ENCODE assay signal across 11 cellular contexts in genomic region chr6:35359744-35360348, GRCh38. TPM values are rescaled to one million over a fixed set of nuclear protein-coding genes. Genes with fewer than 3 reads are reported as not detected.
DNase-seq lines count a peak whose midpoint lies in the region; ATAC-seq and TF ChIP-seq lines count a peak whose summit lies in the region.
"Had no signal": no experiment of that assay in that cellular context is flagged by ENCODE, and none has a peak within 500 bp of the region (broad histone marks: within the 10 kb centered on the region; RNA-seq: fewer than 3 reads in every experiment).

No MANE protein-coding gene starts in this region.

- in situ Hi-C loops in GM13976 (cut with MboI; ENCODE audit: low sequenced_read_pairs, unreplicated experiment) = no loop called here

- ATAC-seq in activated CD4-positive, CD25-positive, alpha-beta regulatory T cell treated with anti-CD3 and anti-CD28 coated beads, Interleukin-2, amount 50 U/mL, for 24 hours = no peak
- ATAC-seq: activated CD8-positive, alpha-beta memory T cell treated with anti-CD3 and anti-CD28 coated beads, Interleukin-2, amount 10 ng/mL, durations not matched to agents 7 days and 5 days had no signal

- DNase-seq in DMS 273 (lab: John Stamatoyannopoulos, UW; ENCODE audit: unreplicated experiment) = peak; percentile 57
- no peak for DNase-seq in DMS 273 treated with DMSO at 0.1 percent for 48 hours (lab: John Stamatoyannopoulos, UW)
- peak in 39 of 61 donors; percentile 6 to 87 (median 45) for DNase-seq in caudate nucleus (lab: John Stamatoyannopoulos, UW)
- DNase-seq in kidney tubule cell (ENCODE audit: low spot score) = peak; percentile 96
- no peak for DNase-seq in stimulated activated naive CD4-positive, alpha-beta T cell (lab: John Stamatoyannopoulos, UW)
- no peak for DNase-seq in GM13976 (ENCODE audit: low spot score)
- DNase-seq: activated CD8-positive, alpha-beta memory T cell treated with anti-CD3 and anti-CD28 coated beads, Interleukin-2, amount 10 ng/mL, durations not matched to agents 7 days and 5 days; NCI-H187 treated with DMSO at 0.1 percent for 48 hours had no signal

- H3K27ac ChIP-seq in caudate nucleus (ENCODE audit: low read depth, low read length) (no peak overlapping the region), temporal lobe (ENCODE audit: low read depth, low read length) (peak overlapping the region; percentile 63)
- H3K27ac ChIP-seq: 22Rv1 had no signal

- no peak for TF ChIP-seq CTCF in GM13976 (IDR thresholded peaks at IDR 0.05; ENCODE audit: borderline replicate concordance, control extremely low read depth, extremely low read depth, insufficient read depth, missing control alignments)

RNA-seq across cellular contexts. Expression of gene PPARD, which starts 17.5 kb away (rescaled TPM):
- total RNA-seq in temporal lobe = 4.2 TPM

Comparison
In these comparisons a context has a peak if more than half of its experiments do, and no peak if none do; other contexts are left out.
1. DNase-seq: peak in DMS 273 (single experiment), caudate nucleus (39 of 61) and kidney tubule cell (single experiment); none in DMS 273 treated with DMSO at 0.1 percent for 48 hours (single experiment), stimulated activated naive CD4-positive, alpha-beta T cell (0 of 6) and GM13976 (single experiment).